ENCODE assay signal across 25 cellular contexts in genomic region chr17:4345569-4345968, GRCh38. TPM values are rescaled to one million over a fixed set of nuclear protein-coding genes. Genes with fewer than 3 reads are reported as not detected.
DNase-seq lines count a peak whose midpoint lies in the region; ATAC-seq and TF ChIP-seq lines count a peak whose summit lies in the region.
"Had no signal": no experiment of that assay in that cellular context is flagged by ENCODE, and none has a peak within 500 bp of the region (broad histone marks: within the 10 kb centered on the region; RNA-seq: fewer than 3 reads in every experiment).

No MANE protein-coding gene starts in this region.

- in situ Hi-C loops in gastrocnemius medialis (cut with MboI; ENCODE audit: low sequenced_read_pairs in 4 of 4) = no loop called here

- CTCF ChIA-PET in activated CD4-positive, alpha-beta T cell treated with anti-CD3 and anti-CD28 coated beads, Interleukin-2, amount 10 ng/mL, durations not matched to agents 7 days and 5 days (lab: Charles Lee) = no interaction called here

- no peak overlapping the region for H3K27ac ChIP-seq in OCI-LY1 (ENCODE audit: low read depth, low read length, poor library complexity, severe bottlenecking)
- H3K27ac ChIP-seq in gastrocnemius medialis = peak overlapping the region; percentile 74 to 94 (median 88)
- H3K27ac ChIP-seq in smooth muscle cell (ENCODE audit: low read depth) = no peak overlapping the region
- H3K27ac ChIP-seq in tibial nerve = no peak overlapping the region
- H3K27ac ChIP-seq: coronary artery, foreskin keratinocyte, sigmoid colon, suprapubic skin, vagina had no signal

- intact Hi-C loops in gastrocnemius medialis (cut with DNase I; ENCODE audit: low total_unique reads) = no loop called here

- no peaks in the 10 kb centered on the region for H3K27me3 Mint-ChIP-seq in activated CD4-positive, alpha-beta T cell treated with anti-CD3 and anti-CD28 coated beads, Interleukin-2, amount 10 ng/mL, durations not matched to agents 7 days and 5 days
- H3K27me3 Mint-ChIP-seq in brain = no peaks in the 10 kb centered on the region

- peaks cover 2% of the 10 kb centered on the region for H3K36me3 Mint-ChIP-seq in activated CD4-positive, alpha-beta T cell treated with anti-CD3 and anti-CD28 coated beads, Interleukin-2, amount 10 ng/mL, durations not matched to agents 7 days and 5 days (ENCODE audit: low read depth)
- peaks cover 6% of the 10 kb centered on the region for H3K36me3 Mint-ChIP-seq in brain

- DNase-seq in activated CD4-positive, alpha-beta T cell treated with anti-CD3 and anti-CD28 coated beads, Interleukin-2, amount 10 ng/mL, durations not matched to agents 7 days and 5 days = no peak
- no peak for DNase-seq in activated CD4-positive, alpha-beta T cell treated with anti-CD3 and anti-CD28 coated beads, Interleukin-2, amount 50 U/mL, for 4 hours
- DNase-seq in gastrocnemius medialis (no peak), smooth muscle cell (lab: John Stamatoyannopoulos, UW; ENCODE audit: unreplicated experiment) (no peak), tibial nerve (ENCODE audit: low spot score in 2 of 2) (no peak)
- DNase-seq: activated CD4-positive, alpha-beta T cell treated with anti-CD3 and anti-CD28 coated beads, Interleukin-2, amount 50 U/mL, for 1 hour; activated naive CD4-positive, alpha-beta T cell treated with Interleukin-2 at 50 U/mL for 16 hours; CD8-positive, alpha-beta T cell; DMS 273 treated with DMSO at 0.1 percent for 48 hours; effector memory CD4-positive, alpha-beta T cell; foreskin keratinocyte; hippocampal formation; left cardiac atrium; NCI-H1105 treated with DMSO at 0.1 percent for 48 hours; NCI-H2029 treated with DMSO at 0.1 percent for 48 hours; NCI-H345; sigmoid colon; stimulated activated naive CD4-positive, alpha-beta T cell; T1000 had no signal

- peaks cover 10% of the 10 kb centered on the region for H3K4me1 Mint-ChIP-seq in activated CD4-positive, alpha-beta T cell treated with anti-CD3 and anti-CD28 coated beads, Interleukin-2, amount 10 ng/mL, durations not matched to agents 7 days and 5 days
- H3K4me1 Mint-ChIP-seq in brain = peaks cover 29% of the 10 kb centered on the region

- no peak for TF ChIP-seq EP300 in tibial nerve (IDR thresholded peaks at IDR 0.05)

- no peaks in the 10 kb centered on the region for H3K9me3 Mint-ChIP-seq in activated CD4-positive, alpha-beta T cell treated with anti-CD3 and anti-CD28 coated beads, Interleukin-2, amount 10 ng/mL, durations not matched to agents 7 days and 5 days
- no peaks in the 10 kb centered on the region for H3K9me3 Mint-ChIP-seq in brain
- H3K9me3 Mint-ChIP-seq: CD8-positive, alpha-beta T cell had no signal

- TF ChIP-seq CTCF in OCI-LY1 (IDR thresholded peaks at IDR 0.05; ENCODE audit: low read length) (no peak), brain (conservative IDR thresholded peaks at IDR 0.05) (no peak), gastrocnemius medialis (IDR thresholded peaks at IDR 0.05 in 4 of 5, conservative IDR thresholded peaks at IDR 0.05 in 1 of 5) (no peak), smooth muscle cell (IDR thresholded peaks at IDR 0.05; ENCODE audit: borderline replicate concordance, insufficient read depth, poor library complexity, severe bottlenecking) (no peak), tibial nerve (IDR thresholded peaks at IDR 0.05) (no peak)

- no peaks in the 10 kb centered on the region for H3K27me3 ChIP-seq in OCI-LY1 (ENCODE audit: insufficient read depth, low read length)
- H3K27me3 ChIP-seq in gastrocnemius medialis = no peaks in the 10 kb centered on the region
- H3K27me3 ChIP-seq in smooth muscle cell (ENCODE audit: low read depth) = no peaks in the 10 kb centered on the region
- H3K27me3 ChIP-seq in tibial nerve = no peaks in the 10 kb centered on the region
- H3K27me3 ChIP-seq: foreskin keratinocyte, sigmoid colon, suprapubic skin, vagina had no signal

- H3K9ac ChIP-seq in OCI-LY1 (ENCODE audit: low read length) = no peak overlapping the region
- no peak overlapping the region for H3K9ac ChIP-seq in smooth muscle cell (ENCODE audit: low read depth)

- H3K4me1 ChIP-seq in OCI-LY1 (ENCODE audit: insufficient read depth, low read length, severe bottlenecking) (peaks cover 59% of the 10 kb centered on the region), gastrocnemius medialis (peaks cover 67 to 71% of the 10 kb centered on the region in 2 donors), smooth muscle cell (ENCODE audit: low read depth) (peaks cover 12% of the 10 kb centered on the region), tibial nerve (peaks cover 0 to 41% (median 3%) of the 10 kb centered on the region in 4 donors)

- no peak overlapping the region for H3K4me3 Mint-ChIP-seq in activated CD4-positive, alpha-beta T cell treated with anti-CD3 and anti-CD28 coated beads, Interleukin-2, amount 10 ng/mL, durations not matched to agents 7 days and 5 days
- peak overlapping the region in 3 of 5 experiments; percentile 8 to 31 (median 23) for H3K4me3 Mint-ChIP-seq in brain
- H3K4me3 Mint-ChIP-seq: CD8-positive, alpha-beta T cell had no signal

- H3F3A ChIP-seq in OCI-LY1 (ENCODE audit: insufficient read depth, low read length) (no peaks in the 10 kb centered on the region; the same call in 1 of the 2 replicates), smooth muscle cell (ENCODE audit: low read depth) (peaks cover 3% of the 10 kb centered on the region)

- POLR2A ChIA-PET in activated CD4-positive, alpha-beta T cell treated with anti-CD3 and anti-CD28 coated beads, Interleukin-2, amount 10 ng/mL, durations not matched to agents 7 days and 5 days (lab: Charles Lee) = no interaction called here

- H3K9me2 ChIP-seq in OCI-LY1 (ENCODE audit: low read depth, low read length) = no peaks in the 10 kb centered on the region

- H3K27ac Mint-ChIP-seq in activated CD4-positive, alpha-beta T cell treated with anti-CD3 and anti-CD28 coated beads, Interleukin-2, amount 10 ng/mL, durations not matched to agents 7 days and 5 days = peak overlapping the region; percentile 74
- peak overlapping the region in 3 of 5 experiments; percentile 39 to 75 (median 43) for H3K27ac Mint-ChIP-seq in brain
- H3K27ac Mint-ChIP-seq: CD8-positive, alpha-beta T cell had no signal

- H3K4me3 ChIP-seq in OCI-LY1 (ENCODE audit: low read depth, low read length, poor library complexity, severe bottlenecking) = no peak overlapping the region
- H3K4me3 ChIP-seq in gastrocnemius medialis = peak overlapping the region; percentile 3 to 21 (median 10)
- no peak overlapping the region for H3K4me3 ChIP-seq in smooth muscle cell
- no peak overlapping the region for H3K4me3 ChIP-seq in tibial nerve
- H3K4me3 ChIP-seq: coronary artery, sigmoid colon, suprapubic skin, vagina had no signal

- H2AFZ ChIP-seq in OCI-LY1 (ENCODE audit: low read length) (no peak overlapping the region), smooth muscle cell (ENCODE audit: low read depth) (no peak overlapping the region)

- peak overlapping the region; percentile 21; the same call in 1 of the 2 replicates for H3K4me2 ChIP-seq in OCI-LY1 (ENCODE audit: low read length)
- no peak overlapping the region for H3K4me2 ChIP-seq in smooth muscle cell

- ATAC-seq in gastrocnemius medialis = peak in 1 of 2 donors; percentile 66
- no peak for ATAC-seq in GM21529 (IDR thresholded peaks at IDR 0.05; ENCODE audit: unreplicated experiment)
- ATAC-seq: CD8-positive, alpha-beta T cell; foreskin keratinocyte; left cardiac atrium had no signal

- no peaks in the 10 kb centered on the region for H3K9me3 ChIP-seq in OCI-LY1 (ENCODE audit: low read length)
- H3K9me3 ChIP-seq in gastrocnemius medialis = no peaks in the 10 kb centered on the region
- no peaks in the 10 kb centered on the region for H3K9me3 ChIP-seq in smooth muscle cell (replicated peaks; ENCODE audit: low read depth)
- H3K9me3 ChIP-seq in tibial nerve = no peaks in the 10 kb centered on the region
- H3K9me3 ChIP-seq: sigmoid colon, suprapubic skin, vagina had no signal

- H4K20me1 ChIP-seq in OCI-LY1 (ENCODE audit: insufficient read depth, low read length) (no peaks in the 10 kb centered on the region), smooth muscle cell (ENCODE audit: low read depth) (peaks cover 98% of the 10 kb centered on the region)

- 92% methylated on average over 2 of the region's 2 CpGs for WGBS in smooth muscle cell (ENCODE audit: low lambda C conversion rate)
- 82 to 88% methylated on average over 2 of the region's 2 CpGs for WGBS in tibial nerve, 2 donors

- H3K36me3 ChIP-seq in OCI-LY1 (ENCODE audit: insufficient read depth, low read length) (peaks cover 33% of the 10 kb centered on the region), gastrocnemius medialis (no peaks in the 10 kb centered on the region), smooth muscle cell (ENCODE audit: low read depth) (no peaks in the 10 kb centered on the region), tibial nerve (no peaks in the 10 kb centered on the region)
- H3K36me3 ChIP-seq: sigmoid colon, suprapubic skin, vagina had no signal

- H3K79me2 ChIP-seq in OCI-LY1 (ENCODE audit: insufficient read depth, low read length) (peaks cover 97% of the 10 kb centered on the region), smooth muscle cell (ENCODE audit: low read depth) (peaks cover 97% of the 10 kb centered on the region)

- TF ChIP-seq POLR2A in gastrocnemius medialis (IDR thresholded peaks at IDR 0.05) (peak in 1 of 2 donors; percentile 32), tibial nerve (IDR thresholded peaks at IDR 0.05) (no peak)

RNA-seq across cellular contexts. Expression of gene UBE2G1, which starts 20.9 kb away (rescaled TPM):
- total RNA-seq in activated CD4-positive, alpha-beta T cell treated with anti-CD3 and anti-CD28 coated beads, Interleukin-2, amount 10 ng/mL, durations not matched to agents 7 days and 5 days = 10 to 100 TPM; 51.6 to 56.7 TPM
- polyA plus RNA-seq in brain (ENCODE audit: insufficient read depth, low read depth, low replicate concordance) = 45.3 TPM
- total RNA-seq in gastrocnemius medialis = 100 to 1,000 TPM; 152 to 217 (median 180) TPM
- 62.3 and 63.7 TPM in 2 replicates for total RNA-seq in smooth muscle cell
- 39.9 and 52.5 TPM in 2 replicates for polyA plus RNA-seq in smooth muscle cell
- 10 to 100 TPM; 30.4 to 50.7 (median 38.3) TPM for total RNA-seq in tibial nerve

Comparison
In these comparisons a context has a peak if more than half of its experiments do, and no peak if none do; other contexts are left out.
1. H3K27ac ChIP-seq: peak in gastrocnemius medialis (4 of 4); none in OCI-LY1 (single experiment), smooth muscle cell (single experiment) and tibial nerve (0 of 4).
2. H3K4me3 ChIP-seq: peak in gastrocnemius medialis (4 of 4); none in OCI-LY1 (single experiment), smooth muscle cell (single experiment) and tibial nerve (0 of 4).